In the genomic region with DNA sequence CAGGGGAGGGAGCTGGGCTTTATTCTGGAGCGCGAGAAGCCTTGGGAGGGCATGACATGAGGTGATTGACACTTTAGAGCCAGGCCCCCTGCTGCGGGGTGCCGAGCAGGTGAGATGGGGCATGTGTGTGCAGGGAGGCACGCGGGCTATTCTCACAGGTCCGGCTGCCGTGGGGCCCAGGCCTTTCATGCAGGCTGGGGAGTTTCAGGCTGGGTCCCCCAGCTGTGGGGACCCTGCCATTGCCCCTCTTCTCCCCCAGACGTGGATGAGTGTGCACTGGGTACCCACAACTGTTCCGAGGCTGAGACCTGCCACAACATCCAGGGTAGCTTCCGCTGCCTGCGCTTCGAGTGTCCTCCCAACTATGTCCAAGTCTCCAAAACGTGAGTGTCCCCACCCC, we compare ENCODE assay signal across 9 cellular contexts.
"Had no signal": no experiment of that assay in that cellular context is flagged by ENCODE, and none has a peak within 500 bp of the region (broad histone marks: within the 10 kb centered on the region; RNA-seq: fewer than 3 reads in every experiment).

No MANE protein-coding gene starts in this region.

- DNase-seq: GM23248, GOT3, H7, HFFc6 had no signal

- H3K9me3 ChIP-seq: HAP-1 had no signal

- H3K9ac ChIP-seq: GM23248 had no signal

- H3K4me1 Mint-ChIP-seq: IgD-negative memory B cell had no signal

- H3K36me3 ChIP-seq: HAP-1 had no signal

- H2AFZ ChIP-seq: GM23248 had no signal

- H3K4me3 ChIP-seq: GM23248, HAP-1 had no signal

- H3K36me3 Mint-ChIP-seq: IgD-negative memory B cell had no signal

- H3K27ac Mint-ChIP-seq: HFFc6, IgD-negative memory B cell had no signal

- H3K4me1 ChIP-seq: HAP-1 had no signal

- H3K9me3 Mint-ChIP-seq: HFFc6, IgD-negative memory B cell had no signal

- H3K4me3 Mint-ChIP-seq: HFFc6, IgD-negative memory B cell had no signal

- H3K27ac ChIP-seq: GM23248, HL-60 had no signal

- ATAC-seq: HCT116, HepG2 had no signal
